Comparison of ENCODE assay signal across 1 cellular context in genomic region chr15:70856884-70857546, GRCh38.
TF ChIP-seq lines count a peak whose summit lies in the region.

No MANE protein-coding gene starts in this region.

TF ChIP-seq in SK-N-SH, 30 proteins besides CTCF, POLR2A, EP300 and RAD21 (continued from another document):
- TF ChIP-seq, protein P1, sequence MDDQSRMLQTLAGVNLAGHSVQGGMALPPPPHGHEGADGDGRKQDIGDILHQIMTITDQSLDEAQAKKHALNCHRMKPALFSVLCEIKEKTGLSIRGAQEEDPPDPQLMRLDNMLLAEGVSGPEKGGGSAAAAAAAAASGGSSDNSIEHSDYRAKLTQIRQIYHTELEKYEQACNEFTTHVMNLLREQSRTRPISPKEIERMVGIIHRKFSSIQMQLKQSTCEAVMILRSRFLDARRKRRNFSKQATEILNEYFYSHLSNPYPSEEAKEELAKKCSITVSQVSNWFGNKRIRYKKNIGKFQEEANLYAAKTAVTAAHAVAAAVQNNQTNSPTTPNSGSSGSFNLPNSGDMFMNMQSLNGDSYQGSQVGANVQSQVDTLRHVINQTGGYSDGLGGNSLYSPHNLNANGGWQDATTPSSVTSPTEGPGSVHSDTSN (IDR thresholded peaks at IDR 0.05): peak; percentile 76
- TF ChIP-seq ELF1 (IDR thresholded peaks at IDR 0.05) (no peak), POLR2AphosphoS5 (IDR thresholded peaks at IDR 0.05; ENCODE audit: low read depth, low read length) (peak; percentile 59; the same call in 1 of the 2 replicates), TCF12 (IDR thresholded peaks at IDR 0.05) (peak; percentile 73), TAF1 (IDR thresholded peaks at IDR 0.05; ENCODE audit: borderline replicate concordance, low read depth, low read length) (0 out of 2 replicates have a peak, but pooled peaks have one; percentile 53), TEAD4 (IDR thresholded peaks at IDR 0.05; ENCODE audit: borderline replicate concordance, insufficient read depth) (0 out of 2 replicates have a peak, but pooled peaks have one; percentile 56), NFIC (IDR thresholded peaks at IDR 0.05; ENCODE audit: borderline replicate concordance) (peak; percentile 91), SMC3 (IDR thresholded peaks at IDR 0.05; ENCODE audit: low read depth, low read length) (no peak), CHD2 (IDR thresholded peaks at IDR 0.05; ENCODE audit: low read length, partially characterized antibody) (no peak), EZH2phosphoT487 (IDR thresholded peaks at IDR 0.05; ENCODE audit: borderline replicate concordance, low read depth) (no peak), RXRA (IDR thresholded peaks at IDR 0.05; ENCODE audit: borderline replicate concordance, low read depth) (peak; percentile 65; the same call in 1 of the 2 replicates)
- TF ChIP-seq, protein P2, sequence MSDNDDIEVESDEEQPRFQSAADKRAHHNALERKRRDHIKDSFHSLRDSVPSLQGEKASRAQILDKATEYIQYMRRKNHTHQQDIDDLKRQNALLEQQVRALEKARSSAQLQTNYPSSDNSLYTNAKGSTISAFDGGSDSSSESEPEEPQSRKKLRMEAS (IDR thresholded peaks at IDR 0.05; ENCODE audit: low read depth): peak; percentile 62
- TF ChIP-seq, protein P3, sequence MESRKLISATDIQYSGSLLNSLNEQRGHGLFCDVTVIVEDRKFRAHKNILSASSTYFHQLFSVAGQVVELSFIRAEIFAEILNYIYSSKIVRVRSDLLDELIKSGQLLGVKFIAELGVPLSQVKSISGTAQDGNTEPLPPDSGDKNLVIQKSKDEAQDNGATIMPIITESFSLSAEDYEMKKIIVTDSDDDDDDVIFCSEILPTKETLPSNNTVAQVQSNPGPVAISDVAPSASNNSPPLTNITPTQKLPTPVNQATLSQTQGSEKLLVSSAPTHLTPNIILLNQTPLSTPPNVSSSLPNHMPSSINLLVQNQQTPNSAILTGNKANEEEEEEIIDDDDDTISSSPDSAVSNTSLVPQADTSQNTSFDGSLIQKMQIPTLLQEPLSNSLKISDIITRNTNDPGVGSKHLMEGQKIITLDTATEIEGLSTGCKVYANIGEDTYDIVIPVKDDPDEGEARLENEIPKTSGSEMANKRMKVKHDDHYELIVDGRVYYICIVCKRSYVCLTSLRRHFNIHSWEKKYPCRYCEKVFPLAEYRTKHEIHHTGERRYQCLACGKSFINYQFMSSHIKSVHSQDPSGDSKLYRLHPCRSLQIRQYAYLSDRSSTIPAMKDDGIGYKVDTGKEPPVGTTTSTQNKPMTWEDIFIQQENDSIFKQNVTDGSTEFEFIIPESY (IDR thresholded peaks at IDR 0.05; ENCODE audit: borderline replicate concordance, low read depth): 0 out of 2 replicates have a peak, but pooled peaks have one; percentile 34
TF ChIP-seq in SK-N-SH: peak in this region for 14.
